In the genomic region with DNA sequence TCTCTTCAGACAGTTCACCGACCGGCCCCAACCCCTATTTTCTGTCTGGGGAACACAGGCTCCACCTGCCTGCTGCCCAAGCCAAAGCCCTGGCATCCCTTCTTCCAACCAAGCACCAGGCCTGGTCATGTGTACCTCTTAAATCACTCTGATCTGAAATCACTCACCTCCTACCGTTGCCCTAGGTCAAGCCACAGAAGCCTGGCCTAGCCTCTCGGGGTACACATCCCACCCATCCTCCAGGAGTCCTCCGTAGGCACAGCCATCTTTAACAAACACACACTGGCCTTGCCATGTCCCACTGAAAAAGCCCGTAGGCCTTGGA, we compare ENCODE assay signal across 8 cellular contexts.
DNase-seq lines count a peak whose midpoint lies in the region; ATAC-seq and TF ChIP-seq lines count a peak whose summit lies in the region.

No MANE protein-coding gene starts in this region.

- peak overlapping the region; percentile 42 for H3K4me2 ChIP-seq in GM23248 (ENCODE audit: unreplicated experiment)

- TF ChIP-seq CTCF in RWPE1 (conservative IDR thresholded peaks at IDR 0.05; ENCODE audit: low read depth) (no peak), left ventricle myocardium inferior (IDR thresholded peaks at IDR 0.05; ENCODE audit: borderline replicate concordance) (no peak), mucosa of descending colon (IDR thresholded peaks at IDR 0.05) (no peak)

- H3K9me3 ChIP-seq in GM23248 (ENCODE audit: low read depth) (no peaks in the 10 kb centered on the region), left ventricle myocardium inferior (replicated peaks) (no peaks in the 10 kb centered on the region), mucosa of descending colon (no peaks in the 10 kb centered on the region)

- 64 to 70% methylated on average over 6 of the region's 6 CpGs for WGBS in GM23248 (ENCODE audit: low coverage in 1 of 2, low lambda C conversion rate in 2 of 2, missing lambda C conversion rate in 2 of 2), 2 experiments

- POLR2A ChIA-PET in RWPE1 (lab: Yijun Ruan, JAX; ENCODE audit: low non-redundant PET) = no interaction called here

- in situ Hi-C loops in GM23248 (cut with MboI) = no loop called here

- H3K36me3 Mint-ChIP-seq in stimulated activated naive B cell treated with anti-CD40 and anti-IgM and Interleukin-4, amounts not matched to agents 10 μg/mL and 1 μg/mL and 100 μg/mL, for 72 hours = no peaks in the 10 kb centered on the region

- H3K4me3 Mint-ChIP-seq in stimulated activated naive B cell treated with anti-CD40 and anti-IgM and Interleukin-4, amounts not matched to agents 10 μg/mL and 1 μg/mL and 100 μg/mL, for 72 hours = peak overlapping the region; percentile 2 to 59

- H3K79me2 ChIP-seq in GM23248 (ENCODE audit: insufficient read depth) = no peaks in the 10 kb centered on the region

- H3K27ac ChIP-seq in GM23248 = peak overlapping the region; percentile 78
- H3K27ac ChIP-seq in RWPE1 = peak overlapping the region; percentile 100
- peak overlapping the region; percentile 84 for H3K27ac ChIP-seq in left ventricle myocardium inferior (replicated peaks)

- peak overlapping the region; percentile 68 for H3K9ac ChIP-seq in GM23248

- intact Hi-C loops in left ventricle myocardium inferior (cut with micrococcal nuclease) (no loop called here), mucosa of descending colon (cut with DNase I, micrococcal nuclease) (loop anchor here in 1 of 2 donors (10.0 kb wide), 1 partner anchor 98 kb away; no protein-coding TSS in a partner anchor)

- no peaks in the 10 kb centered on the region for H3K9me3 Mint-ChIP-seq in stimulated activated naive B cell treated with anti-CD40 and anti-IgM and Interleukin-4, amounts not matched to agents 10 μg/mL and 1 μg/mL and 100 μg/mL, for 72 hours

- H3K27me3 Mint-ChIP-seq in stimulated activated naive B cell treated with anti-CD40 and anti-IgM and Interleukin-4, amounts not matched to agents 10 μg/mL and 1 μg/mL and 100 μg/mL, for 72 hours = no peaks in the 10 kb centered on the region

- peak overlapping the region; percentile 89 for H3K27ac Mint-ChIP-seq in stimulated activated naive B cell treated with anti-CD40 and anti-IgM and Interleukin-4, amounts not matched to agents 10 μg/mL and 1 μg/mL and 100 μg/mL, for 72 hours

- no peaks in the 10 kb centered on the region for H3K9me2 ChIP-seq in GM23248 (ENCODE audit: insufficient read depth)

- peak overlapping the region; percentile 48 for H2AFZ ChIP-seq in GM23248

- H3K27me3 ChIP-seq in GM23248 (replicated peaks; ENCODE audit: insufficient read depth) (no peaks in the 10 kb centered on the region), left ventricle myocardium inferior (ENCODE audit: low read depth) (no peaks in the 10 kb centered on the region)

- no peak for DNase-seq in GM23248
- DNase-seq in RWPE1 (ENCODE audit: low spot score) = no peak
- DNase-seq in left ventricle myocardium inferior = no peak
- no peak for DNase-seq in stimulated activated naive B cell treated with anti-CD40 and anti-IgM and Interleukin-4, amounts not matched to agents 10 μg/mL and 1 μg/mL and 100 μg/mL, for 72 hours
- no peak for DNase-seq in NCI-H2227 (lab: John Stamatoyannopoulos, UW; ENCODE audit: unreplicated experiment)
- no peak for DNase-seq in OCI-M1 (lab: John Stamatoyannopoulos, UW)
- DNase-seq in mucosa of descending colon = no peak

- H3K4me1 ChIP-seq in GM23248 (ENCODE audit: insufficient read depth) = peaks cover 44% of the 10 kb centered on the region
- H3K4me1 ChIP-seq in left ventricle myocardium inferior = peaks cover 50% of the 10 kb centered on the region
- H3K4me1 ChIP-seq in mucosa of descending colon (ENCODE audit: low read depth) = peaks cover 13% of the 10 kb centered on the region

- H3K4me1 Mint-ChIP-seq in stimulated activated naive B cell treated with anti-CD40 and anti-IgM and Interleukin-4, amounts not matched to agents 10 μg/mL and 1 μg/mL and 100 μg/mL, for 72 hours = peaks cover 23 to 34% of the 10 kb centered on the region in 2 donors

- no peaks in the 10 kb centered on the region for H4K20me1 ChIP-seq in GM23248 (ENCODE audit: insufficient read depth)

- peaks cover 30% of the 10 kb centered on the region for H3F3A ChIP-seq in GM23248 (ENCODE audit: insufficient read depth)

- H3K4me3 ChIP-seq in GM23248 (no peak overlapping the region), left ventricle myocardium inferior (peak overlapping the region; percentile 22), mucosa of descending colon (no peak overlapping the region)

- CTCF ChIA-PET in RWPE1 (lab: Yijun Ruan, JAX) = interaction anchor here (1.2 to 2.5 kb wide), 3 partner anchors 33 to 124 kb away, joined by 3 to 10 read pairs (median 8); no protein-coding TSS in a partner anchor

- no peaks in the 10 kb centered on the region for H3K36me3 ChIP-seq in GM23248 (ENCODE audit: low read depth)
- H3K36me3 ChIP-seq in left ventricle myocardium inferior = no peaks in the 10 kb centered on the region
- H3K36me3 ChIP-seq in mucosa of descending colon (ENCODE audit: low read depth) = no peaks in the 10 kb centered on the region

- peak; percentile 18 to 23 for ATAC-seq in stimulated activated naive B cell treated with anti-CD40 and anti-IgM and Interleukin-4, amounts not matched to agents 10 μg/mL and 1 μg/mL and 100 μg/mL, for 72 hours (replicated peaks)
- no peak for ATAC-seq in HG02852 (IDR thresholded peaks at IDR 0.05; ENCODE audit: unreplicated experiment)
- ATAC-seq in mucosa of descending colon = no peak

Comparison
In these comparisons a context has a peak if more than half of its experiments do, and no peak if none do; other contexts are left out.
1. ATAC-seq: peak in stimulated activated naive B cell treated with anti-CD40 and anti-IgM and Interleukin-4, amounts not matched to agents 10 μg/mL and 1 μg/mL and 100 μg/mL, for 72 hours (2 of 2); none in HG02852 (single experiment) and mucosa of descending colon (single experiment).
2. Peak in every context shown above with its lines, with median percentiles within 50 percentile points of each other: H3K27ac ChIP-seq.